In the genomic region with DNA sequence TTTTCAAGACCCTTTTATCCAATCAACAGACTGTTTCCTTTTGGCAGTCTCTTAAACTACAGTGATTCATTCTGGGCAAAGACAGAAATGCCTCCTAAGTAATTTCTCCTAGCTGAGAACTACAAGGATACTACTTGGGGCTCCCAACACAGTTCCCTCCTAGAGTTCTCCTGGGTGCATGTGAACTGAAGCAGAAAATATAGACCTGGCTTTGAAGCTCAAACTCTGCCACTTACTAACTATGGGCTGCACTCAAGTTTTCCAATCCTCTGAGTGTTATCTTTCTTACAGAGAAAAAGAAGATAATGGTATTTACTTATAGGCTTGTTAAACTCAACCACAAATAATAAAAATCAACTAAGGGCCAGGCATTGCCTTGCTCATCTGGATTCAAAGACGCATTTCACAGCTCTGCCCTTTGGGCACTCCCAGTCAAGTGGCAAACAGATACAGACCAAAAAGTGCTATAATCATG, we compare ENCODE assay signal across 22 cellular contexts.
DNase-seq lines count a peak whose midpoint lies in the region; ATAC-seq, FAIRE-seq and TF ChIP-seq lines count a peak whose summit lies in the region.
"Had no signal": no experiment of that assay in that cellular context is flagged by ENCODE, and none has a peak within 500 bp of the region (broad histone marks: within the 10 kb centered on the region; RNA-seq: fewer than 3 reads in every experiment).

No MANE protein-coding gene starts in this region.

- no peaks in the 10 kb centered on the region for H3K4me1 Mint-ChIP-seq in type B pancreatic cell (ENCODE audit: unreplicated experiment)
- H3K4me1 Mint-ChIP-seq: T-cell had no signal

- no peaks in the 10 kb centered on the region for H3K27me3 ChIP-seq in ascending aorta
- H3K27me3 ChIP-seq: dorsolateral prefrontal cortex had no signal

- CTCF ChIA-PET in HEK293 (lab: Yijun Ruan, JAX): no interaction called here

- H3K9me3 ChIP-seq in HEK293 (ENCODE audit: control insufficient read depth, insufficient read depth, low read depth, low read length) (no peaks in the 10 kb centered on the region), ascending aorta (no peaks in the 10 kb centered on the region)
- H3K9me3 ChIP-seq: thoracic aorta had no signal

- peaks cover 5% of the 10 kb centered on the region for H3K9me3 Mint-ChIP-seq in type B pancreatic cell
- H3K9me3 Mint-ChIP-seq: natural killer cell treated with Interleukin-12 subunit alpha and Interleukin-12 subunit beta and Interleukin-15 and Interleukin-18, amount 100 ng/mL, for 72 hours had no signal

- no peak for FAIRE-seq in frontal cortex (lab: Jason Lieb, UNC)
- FAIRE-seq: GM18507, HepG2, keratinocyte had no signal

- intact Hi-C loops in ascending aorta (cut with DNase I): loop anchor here (5.0 kb wide), 1 partner anchor 40 kb away; no protein-coding TSS in a partner anchor

- no peaks in the 10 kb centered on the region for H3K36me3 Mint-ChIP-seq in type B pancreatic cell
- H3K36me3 Mint-ChIP-seq: natural killer cell treated with Interleukin-12 subunit alpha and Interleukin-12 subunit beta and Interleukin-15 and Interleukin-18, amount 100 ng/mL, for 72 hours; T-cell had no signal

- H3K4me3 ChIP-seq in HEK293 (ENCODE audit: low read depth, low read length) (no peak overlapping the region), ascending aorta (no peak overlapping the region)
- H3K4me3 ChIP-seq: dorsolateral prefrontal cortex, thoracic aorta had no signal

- H3K27ac ChIP-seq in HEK293 (ENCODE audit: extremely low read depth, low read depth, low read length) (peak overlapping the region; percentile 37; the same call in 1 of the 2 replicates), VCaP (peak overlapping the region; percentile 68), ascending aorta (no peak overlapping the region)
- H3K27ac ChIP-seq: dorsolateral prefrontal cortex had no signal

- no peak for TF ChIP-seq CTCF in HEK293 (tag by site-specific recombination; IDR thresholded peaks at IDR 0.05)
- TF ChIP-seq CTCF in VCaP (conservative IDR thresholded peaks at IDR 0.05): no peak
- no peak for TF ChIP-seq CTCF in type B pancreatic cell (conservative IDR thresholded peaks at IDR 0.05)
- no peak for TF ChIP-seq CTCF in ascending aorta (IDR thresholded peaks at IDR 0.05)

- H3K36me3 ChIP-seq in HEK293 (ENCODE audit: control insufficient read depth in 2 of 2, insufficient read depth in 1 of 2, low read length in 2 of 2): no peaks in the 10 kb centered on the region
- H3K36me3 ChIP-seq in ascending aorta: no peaks in the 10 kb centered on the region
- H3K36me3 ChIP-seq: thoracic aorta had no signal

- DNase-seq in fibroblast of peridontal ligament (ENCODE audit: extremely low read depth) (peak; percentile 71), type B pancreatic cell (ENCODE audit: extremely low spot score, unreplicated experiment) (no peak), ascending aorta (ENCODE audit: low spot score in 2 of 2) (no peak), frontal cortex (ENCODE audit: low spot score in 2 of 2) (no peak)
- DNase-seq: activated naive CD4-positive, alpha-beta T cell treated with anti-CD3 and anti-CD28 coated beads, Interleukin-2, amount 50 U/mL, for 16 hours; activated T-cell treated with anti-CD3 and anti-CD28 coated beads for 4 hours; DMS153; dorsolateral prefrontal cortex; mesendoderm; NCI-H187; NCI-H446; T-cell had no signal

- POLR2A ChIA-PET in HEK293 (lab: Yijun Ruan, JAX): no interaction called here

- no peaks in the 10 kb centered on the region for H3K27me3 Mint-ChIP-seq in type B pancreatic cell
- H3K27me3 Mint-ChIP-seq: natural killer cell treated with Interleukin-12 subunit alpha and Interleukin-12 subunit beta and Interleukin-15 and Interleukin-18, amount 100 ng/mL, for 72 hours; T-cell had no signal

- H3K4me3 Mint-ChIP-seq in type B pancreatic cell: no peak overlapping the region
- H3K4me3 Mint-ChIP-seq: brain; natural killer cell treated with Interleukin-12 subunit alpha and Interleukin-12 subunit beta and Interleukin-15 and Interleukin-18, amount 100 ng/mL, for 72 hours; T-cell had no signal

- H3K4me1 ChIP-seq in HEK293 (ENCODE audit: control insufficient read depth, insufficient read depth, low read length) (peaks cover 18% of the 10 kb centered on the region), ascending aorta (peaks cover 0 to 10% of the 10 kb centered on the region in 2 donors)

- H3K27ac Mint-ChIP-seq in type B pancreatic cell: peak overlapping the region; percentile 4
- H3K27ac Mint-ChIP-seq: brain; natural killer cell treated with Interleukin-12 subunit alpha and Interleukin-12 subunit beta and Interleukin-15 and Interleukin-18, amount 100 ng/mL, for 72 hours; T-cell had no signal

- no peak for ATAC-seq in HG03521 (IDR thresholded peaks at IDR 0.05; ENCODE audit: unreplicated experiment)
- ATAC-seq: HepG2; natural killer cell treated with Interleukin-12 subunit alpha and Interleukin-12 subunit beta and Interleukin-15 and Interleukin-18, amount 100 ng/mL, for 72 hours; Right ventricle myocardium inferior; T-cell had no signal

TF ChIP-seq in HEK293, 187 proteins besides CTCF, POLR2A, EP300 and RAD21 (continues in another document):
- TF ChIP-seq SP2 (tag by site-specific recombination; IDR thresholded peaks at IDR 0.05) (no peak), ZSCAN23 (tag by site-specific recombination; IDR thresholded peaks at IDR 0.05) (no peak), ZNF704 (tag by site-specific recombination; IDR thresholded peaks at IDR 0.05) (no peak), ZNF398 (tag by site-specific recombination; IDR thresholded peaks at IDR 0.05) (no peak), ZNF175 (tag by site-specific recombination; IDR thresholded peaks at IDR 0.05) (no peak), SCRT2 (tag by site-specific recombination; IDR thresholded peaks at IDR 0.05) (no peak), OSR2 (tag by site-specific recombination; IDR thresholded peaks at IDR 0.05) (peak; percentile 71), KLF8 (tag by site-specific recombination; IDR thresholded peaks at IDR 0.05) (peak; percentile 35; the same call in 1 of the 2 replicates), ZNF155 (tag by site-specific recombination; IDR thresholded peaks at IDR 0.05) (no peak), ZNF280D (tag by site-specific recombination; IDR thresholded peaks at IDR 0.05) (no peak), ZNF433 (tag by site-specific recombination; IDR thresholded peaks at IDR 0.05; ENCODE audit: low read depth) (no peak), PRDM6 (tag by site-specific recombination; IDR thresholded peaks at IDR 0.05) (peak; percentile 92)

Comparison
In these comparisons a context has a peak if more than half of its experiments do, and no peak if none do; other contexts are left out.
1. H3K27ac ChIP-seq: peak in HEK293 (single experiment) and VCaP (single experiment); none in ascending aorta (0 of 2).